In the genomic region with DNA sequence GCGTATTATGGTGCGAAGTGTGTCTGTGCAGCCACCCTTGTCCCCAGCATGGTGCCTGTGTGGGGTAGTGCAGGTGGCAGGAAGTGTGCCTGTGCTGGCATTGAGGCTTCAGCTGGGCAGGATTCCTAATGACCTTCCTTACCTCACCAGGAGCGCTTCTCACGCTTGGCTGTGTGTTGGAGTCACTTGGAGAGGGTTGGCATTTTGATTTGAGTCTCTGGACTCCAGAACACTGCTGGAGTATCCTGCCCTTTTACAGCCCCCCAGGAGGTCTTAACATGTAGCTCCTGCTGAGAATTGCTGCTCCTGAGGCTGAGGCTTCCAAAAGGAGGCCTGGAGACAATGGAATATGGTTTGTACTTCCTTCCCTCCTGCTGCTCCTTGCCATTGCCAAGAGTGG, we compare ENCODE assay signal across 11 cellular contexts.
DNase-seq lines count a peak whose midpoint lies in the region; ATAC-seq, FAIRE-seq and TF ChIP-seq lines count a peak whose summit lies in the region.
"Had no signal": no experiment of that assay in that cellular context is flagged by ENCODE, and none has a peak within 500 bp of the region (broad histone marks: within the 10 kb centered on the region; RNA-seq: fewer than 3 reads in every experiment).

No MANE protein-coding gene starts in this region.

- H3K27ac ChIP-seq in CD4-positive, alpha-beta T cell (ENCODE audit: low read depth, low read length): no peak overlapping the region
- no peak overlapping the region for H3K27ac ChIP-seq in effector memory CD4-positive, alpha-beta T cell (ENCODE audit: insufficient read depth, low read length, poor library complexity, severe bottlenecking)
- H3K27ac ChIP-seq: cardiac muscle cell had no signal

- H3K4me1 Mint-ChIP-seq in CD4-positive, alpha-beta T cell (ENCODE audit: low read depth): peaks cover 82% of the 10 kb centered on the region
- H3K4me1 Mint-ChIP-seq in IgD-negative memory B cell (peaks cover 71 to 72% (median 71%) of the 10 kb centered on the region in 3 donors), naive B cell (peaks cover 68 to 88% (median 82%) of the 10 kb centered on the region in 3 donors)

- TF ChIP-seq CTCF in CD4-positive, alpha-beta T cell (IDR thresholded peaks at IDR 0.05): no peak

- no peak for DNase-seq in CD4-positive, alpha-beta T cell
- DNase-seq in cerebellar nuclear complex (lab: John Stamatoyannopoulos, UW) (peak; percentile 59 to 63), naive B cell (no peak), DMS53 (lab: John Stamatoyannopoulos, UW) (no peak), GM19239 (ENCODE audit: insufficient read length, low spot score) (no peak), SKM-1 treated with dmso at 0.1 percent for 144 hours (lab: John Stamatoyannopoulos, UW; ENCODE audit: unreplicated experiment) (no peak)
- DNase-seq in effector memory CD4-positive, alpha-beta T cell: no peak
- DNase-seq: activated CD4-positive, alpha-beta T cell treated with anti-CD3 and anti-CD28 coated beads for 48 hours; NCI-H748 treated with DMSO at 0.1 percent for 48 hours had no signal

- peak overlapping the region; percentile 88 for H3K27ac Mint-ChIP-seq in CD4-positive, alpha-beta T cell
- H3K27ac Mint-ChIP-seq in IgD-negative memory B cell (peak overlapping the region in 2 of 3 donors; percentile 64 to 91), naive B cell (peak overlapping the region; percentile 39 to 95 (median 86))

- H3K9me3 Mint-ChIP-seq in CD4-positive, alpha-beta T cell: no peaks in the 10 kb centered on the region
- H3K9me3 Mint-ChIP-seq in IgD-negative memory B cell: no peaks in the 10 kb centered on the region
- H3K9me3 Mint-ChIP-seq in naive B cell: peaks cover 0 to 2% (median 0%) of the 10 kb centered on the region in 7 donors

- H3K27me3 ChIP-seq in CD4-positive, alpha-beta T cell (ENCODE audit: control insufficient read depth, insufficient read depth, low read length): no peaks in the 10 kb centered on the region
- no peaks in the 10 kb centered on the region for H3K27me3 ChIP-seq in effector memory CD4-positive, alpha-beta T cell (replicated peaks; ENCODE audit: control insufficient read depth, insufficient read depth, low read length, poor library complexity, severe bottlenecking)
- H3K27me3 ChIP-seq: cardiac muscle cell had no signal

- no peak for ATAC-seq in CD4-positive, alpha-beta T cell (ENCODE audit: poor library complexity)
- ATAC-seq in naive B cell (ENCODE audit: low read depth in 2 of 2): peak; percentile 13 to 43

- intact Hi-C loops in CD4-positive, alpha-beta T cell (cut with DNase I, micrococcal nuclease): loop anchor here (2.0 to 5.0 kb wide), 3 partner anchors 13 to 50 kb away; no protein-coding TSS in a partner anchor

- CTCF ChIA-PET in CD4-positive, alpha-beta T cell (lab: Charles Lee): no interaction called here

- FAIRE-seq in GM19239 (lab: Jason Lieb, UNC): no peak

- peaks cover 46% of the 10 kb centered on the region for H3K36me3 Mint-ChIP-seq in CD4-positive, alpha-beta T cell (ENCODE audit: low read depth)
- peaks cover 18% of the 10 kb centered on the region for H3K36me3 Mint-ChIP-seq in IgD-negative memory B cell
- peaks cover 18 to 19% of the 10 kb centered on the region in 2 donors for H3K36me3 Mint-ChIP-seq in naive B cell

- H3K9me3 ChIP-seq in CD4-positive, alpha-beta T cell (ENCODE audit: control insufficient read depth, low read length): no peaks in the 10 kb centered on the region
- H3K9me3 ChIP-seq in effector memory CD4-positive, alpha-beta T cell (ENCODE audit: control insufficient read depth, low read length): no peaks in the 10 kb centered on the region

- peaks cover 17% of the 10 kb centered on the region for H3K4me1 ChIP-seq in effector memory CD4-positive, alpha-beta T cell (ENCODE audit: control insufficient read depth, insufficient read depth, low read length, poor library complexity, severe bottlenecking)

- peak overlapping the region; percentile 68 for H3K4me3 Mint-ChIP-seq in CD4-positive, alpha-beta T cell
- H3K4me3 Mint-ChIP-seq in IgD-negative memory B cell (peak overlapping the region in 2 of 4 donors; percentile 5 to 77), naive B cell (peak overlapping the region; percentile 30 to 88 (median 68))

- H3K27me3 Mint-ChIP-seq in CD4-positive, alpha-beta T cell: no peaks in the 10 kb centered on the region
- H3K27me3 Mint-ChIP-seq in IgD-negative memory B cell (no peaks in the 10 kb centered on the region), naive B cell (no peaks in the 10 kb centered on the region)

- H3K36me3 ChIP-seq in effector memory CD4-positive, alpha-beta T cell (ENCODE audit: control insufficient read depth, insufficient read depth, low read length): peaks cover 12% of the 10 kb centered on the region
- H3K36me3 ChIP-seq: cardiac muscle cell had no signal

- POLR2A ChIA-PET in CD4-positive, alpha-beta T cell (lab: Charles Lee): interaction anchor here (0.9 to 1.9 kb wide), 6 partner anchors 11 to 44 kb away, joined by 3 to 17 read pairs (median 4); no protein-coding TSS in a partner anchor

- H3K4me3 ChIP-seq in effector memory CD4-positive, alpha-beta T cell (ENCODE audit: insufficient read depth, low read depth, low read length, poor library complexity, severe bottlenecking): no peak overlapping the region
- H3K4me3 ChIP-seq: cardiac muscle cell had no signal

Comparison
In these comparisons a context has a peak if more than half of its experiments do, and no peak if none do; other contexts are left out.
1. DNase-seq: peak in cerebellar nuclear complex (2 of 2); none in CD4-positive, alpha-beta T cell (0 of 10), naive B cell (single experiment), DMS53 (single experiment), GM19239 (single experiment), effector memory CD4-positive, alpha-beta T cell (0 of 3) and SKM-1 treated with dmso at 0.1 percent for 144 hours (single experiment).
2. Peak in every context shown above with its lines, with median percentiles within 50 percentile points of each other: H3K27ac Mint-ChIP-seq.